In genomic region chr2:35428548-35428947, GRCh38 we compare ENCODE assay signal across 9 cellular contexts.
A peak's percentile ranks its signal among the peaks of the same experiment; 100 is the strongest.
DNase-seq lines count a peak whose midpoint lies in the region; ATAC-seq, FAIRE-seq and TF ChIP-seq lines count a peak whose summit lies in the region.
"Had no signal": no experiment of that assay in that cellular context is flagged by ENCODE, and none has a peak within 500 bp of the region (broad histone marks: within the 10 kb centered on the region; RNA-seq: fewer than 3 reads in every experiment).

No MANE protein-coding gene starts in this region.

- no peak overlapping the region for H3K4me2 ChIP-seq in mammary epithelial cell (ENCODE audit: insufficient read depth, low read depth, low read length)

- dilution Hi-C loops in mammary epithelial cell (cut with HindIII; ENCODE audit: low sequenced_read_pairs): no loop called here

- ATAC-seq in GM19455 (IDR thresholded peaks at IDR 0.05; ENCODE audit: unreplicated experiment): peak; percentile 59
- no peak for ATAC-seq in mucosa of descending colon
- no peak for ATAC-seq in GM21447 (IDR thresholded peaks at IDR 0.05; ENCODE audit: unreplicated experiment)
- no peak for ATAC-seq in GM21619 (IDR thresholded peaks at IDR 0.05; ENCODE audit: unreplicated experiment)
- ATAC-seq: left colon had no signal

- intact Hi-C loops in mammary epithelial cell (cut with micrococcal nuclease) (no loop called here), mucosa of descending colon (cut with DNase I, micrococcal nuclease) (no loop called here)

- no TSS peak for BruUV-seq in mammary epithelial cell (replicated peaks; lab: Mats Ljungman, UMichigan)

- H3K79me2 ChIP-seq in mammary epithelial cell (ENCODE audit: insufficient read depth, low read length): no peaks in the 10 kb centered on the region

- peak; percentile 53 for FAIRE-seq in D721Med (lab: Jason Lieb, UNC)

- no peaks in the 10 kb centered on the region for H3K9me3 ChIP-seq in mammary epithelial cell (replicated peaks; ENCODE audit: insufficient read depth, low read length)
- H3K9me3 ChIP-seq in mucosa of descending colon: no peaks in the 10 kb centered on the region

- WGBS in mammary epithelial cell (ENCODE audit: low coverage, missing lambda C conversion rate): 100% methylated on average over 1 of the region's 1 CpG

- H3K27me3 ChIP-seq in mammary epithelial cell (ENCODE audit: insufficient read depth, low read length): no peaks in the 10 kb centered on the region

- H3K36me3 ChIP-seq in mammary epithelial cell (ENCODE audit: insufficient read depth, low read length) (no peaks in the 10 kb centered on the region), mucosa of descending colon (ENCODE audit: low read depth) (no peaks in the 10 kb centered on the region)

- no peak overlapping the region for H2AFZ ChIP-seq in mammary epithelial cell (ENCODE audit: low read depth, low read length)

- peak; percentile 45 for TF ChIP-seq CTCF in D721Med (IDR thresholded peaks at IDR 0.05; ENCODE audit: insufficient read depth, missing control alignments)
- TF ChIP-seq CTCF in mammary epithelial cell (conservative IDR thresholded peaks at IDR 0.05 in 1 of 2, IDR thresholded peaks at IDR 0.05 in 1 of 2; ENCODE audit: extremely low read depth in 1 of 2, insufficient read depth in 1 of 2, low read depth in 1 of 2, low read length in 2 of 2): peak; percentile 49 to 58
- TF ChIP-seq CTCF in mucosa of descending colon (IDR thresholded peaks at IDR 0.05): no peak

- no peaks in the 10 kb centered on the region for H4K20me1 ChIP-seq in mammary epithelial cell (ENCODE audit: insufficient read depth, low read length)

- no peak overlapping the region for H3K27ac ChIP-seq in mammary epithelial cell (ENCODE audit: insufficient read depth, low read depth, low read length)

- H3K4me3 ChIP-seq in mammary epithelial cell (replicated peaks in 1 of 3; ENCODE audit: insufficient read depth in 1 of 3, low read depth in 2 of 3, low read length in 3 of 3): no peak overlapping the region
- H3K4me3 ChIP-seq in mucosa of descending colon: no peak overlapping the region

- DNase-seq in D721Med (ENCODE audit: insufficient read length, low spot score) (no peak), NAMALWA (ENCODE audit: low spot score) (peak; percentile 59), mammary epithelial cell (peak; percentile 11), mucosa of descending colon (peak in 2 of 3 donors; percentile 24 to 39), NCI-H2107 (lab: John Stamatoyannopoulos, UW) (no peak)

- no peaks in the 10 kb centered on the region for H3K4me1 ChIP-seq in mammary epithelial cell (ENCODE audit: insufficient read depth, low read length)
- H3K4me1 ChIP-seq in mucosa of descending colon (ENCODE audit: low read depth): no peaks in the 10 kb centered on the region

- CTCF ChIA-PET in mammary epithelial cell (lab: Charles Lee; ENCODE audit: low non-redundant PET): no interaction called here

- H3K9ac ChIP-seq in mammary epithelial cell (ENCODE audit: insufficient read depth, low read length): no peak overlapping the region

- in situ Hi-C loops in mammary epithelial cell (cut with MboI; ENCODE audit: low sequenced_read_pairs in 2 of 2): no loop called here

Comparison
In these comparisons a context has a peak if more than half of its experiments do, and no peak if none do; other contexts are left out.
1. DNase-seq: peak in NAMALWA (single experiment), mammary epithelial cell (single experiment) and mucosa of descending colon (2 of 3); none in D721Med (single experiment) and NCI-H2107 (single experiment).